Comparison of ENCODE assay signal across 9 cellular contexts in the genomic region with DNA sequence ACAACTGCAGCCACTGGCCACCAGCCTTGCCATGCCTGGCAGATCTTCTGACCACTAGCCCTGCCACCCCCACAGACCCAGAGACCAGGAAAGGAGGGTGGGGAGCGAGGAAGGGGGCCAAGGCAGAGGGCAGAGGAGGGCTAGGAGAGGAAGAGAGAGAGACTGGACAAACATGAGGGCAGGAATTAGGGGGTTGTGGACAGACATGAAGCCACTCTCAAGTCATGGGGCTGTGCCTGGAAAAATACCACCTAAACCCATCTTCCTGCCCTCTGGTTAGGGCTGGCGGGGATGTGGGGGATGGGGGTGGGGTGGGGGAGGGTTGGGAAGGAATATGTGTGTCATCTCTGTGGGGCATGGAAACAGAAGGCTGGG. TPM values are rescaled to one million over a fixed set of nuclear protein-coding genes. Genes with fewer than 3 reads are reported as not detected.
DNase-seq lines count a peak whose midpoint lies in the region; ATAC-seq, FAIRE-seq and TF ChIP-seq lines count a peak whose summit lies in the region.
"Had no signal": no experiment of that assay in that cellular context is flagged by ENCODE, and none has a peak within 500 bp of the region (broad histone marks: within the 10 kb centered on the region; RNA-seq: fewer than 3 reads in every experiment).

No MANE protein-coding gene starts in this region.

- H3K79me2 ChIP-seq in GM23248 (ENCODE audit: insufficient read depth), result no peaks in the 10 kb centered on the region; the same call in 1 of the 2 replicates

- CTCF ChIA-PET in RWPE1 (lab: Yijun Ruan, JAX), result interaction anchor here (0.5 to 2.7 kb wide), 8 partner anchors 9 to 44 kb away, joined by 3 to 11 read pairs (median 4); no protein-coding TSS in a partner anchor

- no peaks in the 10 kb centered on the region for H4K20me1 ChIP-seq in GM23248 (ENCODE audit: insufficient read depth)

- no peak for FAIRE-seq in D721Med (lab: Jason Lieb, UNC)

- H3K4me1 ChIP-seq in GM23248 (ENCODE audit: insufficient read depth) (peaks cover 20% of the 10 kb centered on the region), gastroesophageal sphincter (peaks cover 3 to 97% (median 62%) of the 10 kb centered on the region in 3 donors)

- 0 out of 2 replicates have a peak overlapping the region, but pooled peaks have one; percentile 38 for H3K9ac ChIP-seq in GM23248

- POLR2A ChIA-PET in RWPE1 (lab: Yijun Ruan, JAX; ENCODE audit: low non-redundant PET), result interaction anchor here (1.4 kb wide), 1 partner anchor 21 kb away, joined by 6 read pairs; no protein-coding TSS in a partner anchor

- H3K4me3 ChIP-seq in GM23248, result no peak overlapping the region
- peak overlapping the region in 1 of 2 donors; percentile 86 for H3K4me3 ChIP-seq in gastroesophageal sphincter
- peak overlapping the region; percentile 53 for H3K4me3 ChIP-seq in skeletal muscle cell (ENCODE audit: low read depth, low read length)

- no peaks in the 10 kb centered on the region for H3K9me2 ChIP-seq in GM23248 (ENCODE audit: insufficient read depth)

- in situ Hi-C loops in GM23248 (cut with MboI), result no loop called here

- peak overlapping the region; percentile 35 for H3K4me2 ChIP-seq in GM23248 (ENCODE audit: unreplicated experiment)

- H3K27me3 ChIP-seq in GM23248 (replicated peaks; ENCODE audit: insufficient read depth) (no peaks in the 10 kb centered on the region), gastroesophageal sphincter (no peaks in the 10 kb centered on the region)

- no peak for TF ChIP-seq CTCF in RWPE1 (conservative IDR thresholded peaks at IDR 0.05; ENCODE audit: low read depth)
- no peak for TF ChIP-seq CTCF in gastroesophageal sphincter (IDR thresholded peaks at IDR 0.05)
- no peak for TF ChIP-seq CTCF in D721Med (IDR thresholded peaks at IDR 0.05; ENCODE audit: insufficient read depth, missing control alignments)

- peaks cover 19% of the 10 kb centered on the region for H3F3A ChIP-seq in GM23248 (ENCODE audit: insufficient read depth)

- no peak for TF ChIP-seq EP300 in gastroesophageal sphincter (IDR thresholded peaks at IDR 0.05)

- no peak for ATAC-seq in gastroesophageal sphincter

- H3K27ac ChIP-seq in GM23248, result no peak overlapping the region
- peak overlapping the region; percentile 86 for H3K27ac ChIP-seq in RWPE1
- peak overlapping the region; percentile 54 to 99 (median 98) for H3K27ac ChIP-seq in gastroesophageal sphincter

- WGBS in GM23248 (ENCODE audit: low coverage in 1 of 2, low lambda C conversion rate in 2 of 2, missing lambda C conversion rate in 2 of 2), 2 experiments, result 50 to 55% methylated on average over 2 of the region's 2 CpGs
- 38% methylated on average over 1 of the region's 2 CpGs; no CpG with 5 or more reads in 1 of the 2 donors for WGBS in gastroesophageal sphincter (ENCODE audit: low coverage in 1 of 2), 2 donors

- no peak for TF ChIP-seq POLR2A in gastroesophageal sphincter (IDR thresholded peaks at IDR 0.05)

- no peak for DNase-seq in GM23248
- DNase-seq in RWPE1 (ENCODE audit: low spot score), result no peak
- no peak for DNase-seq in skeletal muscle cell (ENCODE audit: low read depth)
- DNase-seq in NCI-H146 treated with DMSO at 0.1 percent for 48 hours (lab: John Stamatoyannopoulos, UW; ENCODE audit: unreplicated experiment), result no peak
- DNase-seq in D721Med (ENCODE audit: insufficient read length, low spot score), result no peak
- no peak for DNase-seq in NCI-H774 (lab: John Stamatoyannopoulos, UW)
- no peak for DNase-seq in DMS79 treated with DMSO at 0.1 percent for 48 hours (lab: John Stamatoyannopoulos, UW)
- DNase-seq: amniotic stem cell had no signal

- H3K36me3 ChIP-seq in GM23248 (ENCODE audit: low read depth) (no peaks in the 10 kb centered on the region), gastroesophageal sphincter (no peaks in the 10 kb centered on the region)

- H3K9me3 ChIP-seq in GM23248 (ENCODE audit: low read depth) (no peaks in the 10 kb centered on the region), gastroesophageal sphincter (no peaks in the 10 kb centered on the region)

- peak overlapping the region; percentile 16; the same call in 1 of the 2 replicates for H2AFZ ChIP-seq in GM23248

RNA-seq across cellular contexts. Expression of a gene that starts 1.4 kb away (rescaled TPM):
- 12.2 and 17.1 TPM in 2 replicates for total RNA-seq in GM23248 (2014; rRNA removed; shearing (Covaris generic))
- 18.4 and 19.2 TPM in 2 replicates for polyA plus RNA-seq in GM23248 (2016; fragmentation: Nextera tagmentation; extraction: Ambion mirVana)
- 100 to 1,000 TPM; 101 to 281 (median 134) TPM for total RNA-seq in gastroesophageal sphincter

RNA-seq across cellular contexts. Expression of a gene that starts 5.2 kb away (rescaled TPM):
- not detected in 2 replicates for total RNA-seq in GM23248 (2014; rRNA removed; shearing (Covaris generic))
- polyA plus RNA-seq in GM23248 (2016; fragmentation: Nextera tagmentation; extraction: Ambion mirVana), result not detected in 2 replicates
- total RNA-seq in gastroesophageal sphincter, result 1 to 10 TPM in 1 of 4 donors, not detected in 3; 1.4 TPM

RNA-seq across cellular contexts. Expression of a gene that starts 25.0 kb away (rescaled TPM):
- 686 and 732 TPM in 2 replicates for total RNA-seq in GM23248 (2014; rRNA removed; shearing (Covaris generic))
- 392 and 395 TPM in 2 replicates for polyA plus RNA-seq in GM23248 (2016; fragmentation: Nextera tagmentation; extraction: Ambion mirVana)
- 100 to 1,000 TPM; 553 to 749 (median 626) TPM for total RNA-seq in gastroesophageal sphincter

RNA-seq across cellular contexts. Expression of a gene that starts 35.4 kb away (rescaled TPM):
- 106 and 114 TPM in 2 replicates for total RNA-seq in GM23248 (2014; rRNA removed; shearing (Covaris generic))
- polyA plus RNA-seq in GM23248 (2016; fragmentation: Nextera tagmentation; extraction: Ambion mirVana), result 101 and 103 TPM in 2 replicates
- total RNA-seq in gastroesophageal sphincter, result 10 to 100 TPM; 21.3 to 34.0 (median 25.6) TPM

RNA-seq across cellular contexts. Expression of a gene that starts 43.4 kb away (rescaled TPM):
- 2.3 and 6.3 TPM in 2 replicates for total RNA-seq in GM23248 (2014; rRNA removed; shearing (Covaris generic))
- 3.5 and 4.5 TPM in 2 replicates for polyA plus RNA-seq in GM23248 (2016; fragmentation: Nextera tagmentation; extraction: Ambion mirVana)
- 10 to 100 TPM in 1 of 4 donors, 1 to 10 TPM in 3; 4.2 to 13.4 (median 5.7) TPM for total RNA-seq in gastroesophageal sphincter
